ENCODE assay signal across 28 cellular contexts in genomic region chr3:115588201-115588600, GRCh38. TPM values are rescaled to one million over a fixed set of nuclear protein-coding genes. Genes with fewer than 3 reads are reported as not detected.
"Had no signal": no experiment of that assay in that cellular context is flagged by ENCODE, and none has a peak within 500 bp of the region (broad histone marks: within the 10 kb centered on the region; RNA-seq: fewer than 3 reads in every experiment).

No MANE protein-coding gene starts in this region.

- H3K9me3 ChIP-seq: left lung, lower lobe of right lung, pancreas, psoas muscle, right lobe of liver, stomach, testis, thyroid gland, transverse colon, upper lobe of right lung had no signal

- H3K4me1 Mint-ChIP-seq: immature natural killer cell; naive B cell; natural killer cell; stimulated activated naive B cell treated with anti-CD40 and anti-IgM and Interleukin-4, amounts not matched to agents 10 μg/mL and 1 μg/mL and 100 μg/mL, for 72 hours had no signal

- H3K36me3 ChIP-seq: left lung, lower lobe of right lung, pancreas, right atrium auricular region, right lobe of liver, stomach, thyroid gland, transverse colon, upper lobe of right lung had no signal

- DNase-seq: immature natural killer cell; kidney; left colon; left lung; lower lobe of right lung; mammary epithelial cell; mesendoderm; naive B cell; natural killer cell; nucleus accumbens; pancreas; psoas muscle; right lobe of liver; stimulated activated CD4-positive, alpha-beta T cell treated with anti-CD3 and anti-CD28 coated beads, Interleukin-1b, Interleukin-23, amount 100 ng/mL, for 48 hours; stimulated activated CD4-positive, alpha-beta T cell treated with anti-CD3 and anti-CD28 coated beads, Interleukin-2, amount 100 ng/mL, for 48 hours; stimulated activated naive B cell treated with anti-CD40 and anti-IgM and Interleukin-4, amounts not matched to agents 10 μg/mL and 1 μg/mL and 100 μg/mL, for 72 hours; stimulated activated naive CD8-positive, alpha-beta T cell treated with anti-CD3 and anti-CD28 coated beads, Interleukin-15, Interleukin-2, amounts not matched to agents 100 U/mL and 50 U/mL, for 24 hours; stomach; testis; thyroid gland; transverse colon; upper lobe of right lung had no signal

- H3K4me3 Mint-ChIP-seq: immature natural killer cell; mesothelial cell of epicardium; naive B cell; natural killer cell; neural crest cell; stimulated activated naive B cell treated with anti-CD40 and anti-IgM and Interleukin-4, amounts not matched to agents 10 μg/mL and 1 μg/mL and 100 μg/mL, for 72 hours had no signal

- H3K4me2 ChIP-seq: smooth muscle cell had no signal

- H3K36me3 Mint-ChIP-seq: immature natural killer cell, mesothelial cell of epicardium, naive B cell, natural killer cell had no signal

- H3K9me3 Mint-ChIP-seq: immature natural killer cell, natural killer cell, neural crest cell had no signal

- H3K27ac Mint-ChIP-seq: immature natural killer cell; mesothelial cell of epicardium; naive B cell; natural killer cell; stimulated activated naive B cell treated with anti-CD40 and anti-IgM and Interleukin-4, amounts not matched to agents 10 μg/mL and 1 μg/mL and 100 μg/mL, for 72 hours had no signal

- H3K4me1 ChIP-seq: left lung, lower lobe of right lung, pancreas, psoas muscle, right atrium auricular region, right lobe of liver, testis, thyroid gland, transverse colon, upper lobe of right lung had no signal

- H3K4me3 ChIP-seq: left lung, lower lobe of right lung, pancreas, psoas muscle, right atrium auricular region, right lobe of liver, smooth muscle cell, stomach, testis, thyroid gland, transverse colon, upper lobe of right lung had no signal

- H3K27me3 ChIP-seq: left lung, pancreas, right atrium auricular region, right lobe of liver, stomach, testis, thyroid gland, transverse colon, upper lobe of right lung had no signal

- ATAC-seq: left colon; left lung; lower lobe of right lung; natural killer cell; pancreas; psoas muscle; right lobe of liver; stimulated activated naive B cell treated with anti-CD40 and anti-IgM and Interleukin-4, amounts not matched to agents 10 μg/mL and 1 μg/mL and 100 μg/mL, for 72 hours; stimulated activated naive CD8-positive, alpha-beta T cell treated with anti-CD3 and anti-CD28 coated beads, Interleukin-15, Interleukin-2, amounts not matched to agents 100 U/mL and 50 U/mL, for 24 hours; upper lobe of right lung had no signal

- H3K27ac ChIP-seq: left lung, lower lobe of right lung, pancreas, psoas muscle, right atrium auricular region, right lobe of liver, stomach, testis, thyroid gland, transverse colon, upper lobe of right lung had no signal

RNA-seq across cellular contexts. Expression of gene GAP43, which starts 35.1 kb away (rescaled TPM):
- total RNA-seq: liver, lower lobe of right lung, mammary epithelial cell, mononuclear cell, right lobe of liver, thyroid gland, upper lobe of right lung had no signal
- polyA plus RNA-seq: immature natural killer cell, mammary epithelial cell had no signal
